In the genomic region with DNA sequence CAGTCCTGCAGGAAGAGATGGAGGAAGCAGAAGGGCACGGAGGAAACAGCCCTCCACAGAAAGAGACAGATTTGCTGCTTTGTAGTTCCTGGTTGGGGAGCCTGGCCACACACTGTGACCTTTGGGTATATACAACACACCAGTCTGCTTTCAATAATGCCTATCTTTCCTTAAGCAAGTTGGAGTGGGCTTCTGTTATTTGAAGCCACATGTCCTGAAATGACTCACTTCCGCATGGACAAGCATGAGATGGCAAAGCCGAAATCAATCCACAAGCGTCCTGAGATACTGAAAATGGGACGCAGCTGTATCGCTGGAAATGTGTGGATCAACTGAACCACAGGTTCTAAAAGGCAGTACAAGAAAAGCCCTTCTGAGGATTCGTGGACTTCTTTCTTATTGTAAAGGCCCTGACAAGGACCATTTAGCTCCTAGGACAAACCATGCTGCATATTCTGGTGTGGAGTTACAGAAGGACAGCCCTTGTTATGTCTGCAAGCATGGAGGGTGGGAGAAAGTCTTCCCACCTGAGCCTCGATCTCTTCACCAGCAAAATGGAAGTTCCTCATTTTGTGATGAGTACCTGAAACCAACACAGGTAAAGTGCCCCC, we compare ENCODE assay signal across 24 cellular contexts. TPM values are rescaled to one million over a fixed set of nuclear protein-coding genes. Genes with fewer than 3 reads are reported as not detected.
A peak's percentile ranks its signal among the peaks of the same experiment; 100 is the strongest.
DNase-seq lines count a peak whose midpoint lies in the region; ATAC-seq, FAIRE-seq and TF ChIP-seq lines count a peak whose summit lies in the region.
"Had no signal": no experiment of that assay in that cellular context is flagged by ENCODE, and none has a peak within 500 bp of the region (broad histone marks: within the 10 kb centered on the region; RNA-seq: fewer than 3 reads in every experiment).

No MANE protein-coding gene starts in this region.

- FAIRE-seq in K562 (lab: Jason Lieb, UNC), result no peak
- FAIRE-seq: GM12878, urothelium cell line had no signal

- POLR2A ChIA-PET in K562 (lab: Yijun Ruan, JAX), result interaction anchor here (0.6 to 1.2 kb wide), 3 partner anchors 19 to 79 kb away, joined by 3 read pairs; a partner anchor contains a TSS
- POLR2A ChIA-PET in OCI-LY7 (lab: Charles Lee), result no interaction called here

- no peaks in the 10 kb centered on the region for H3K36me3 ChIP-seq in K562 (ENCODE audit: control insufficient read depth, insufficient read depth, low read length)
- peaks cover 27% of the 10 kb centered on the region for H3K36me3 ChIP-seq in mesodermal cell (ENCODE audit: control insufficient read depth, insufficient read depth, low read length)
- peaks cover 0 to 11% of the 10 kb centered on the region in 2 donors for H3K36me3 ChIP-seq in vagina
- no peaks in the 10 kb centered on the region for H3K36me3 ChIP-seq in OCI-LY7 (ENCODE audit: insufficient read depth, low read length)
- H3K36me3 ChIP-seq: gastrocnemius medialis, neutrophil had no signal

- no peak for TF ChIP-seq CTCF in K562 (IDR thresholded peaks at IDR 0.05 in 2 of 3, conservative IDR thresholded peaks at IDR 0.05 in 1 of 3; ENCODE audit: insufficient read depth in 2 of 3, low read depth in 1 of 3, low read length in 3 of 3)
- TF ChIP-seq CTCF in vagina (IDR thresholded peaks at IDR 0.05), result no peak
- TF ChIP-seq CTCF in OCI-LY7 (conservative IDR thresholded peaks at IDR 0.05; ENCODE audit: low read length), result no peak

- intact Hi-C loops in Right ventricle myocardium superior (cut with DNase I) (no loop called here), right cardiac atrium (cut with DNase I) (no loop called here), K562 (cut with micrococcal nuclease) (no loop called here), vagina (cut with DNase I) (no loop called here), OCI-LY7 (cut with micrococcal nuclease; ENCODE audit: unreplicated experiment) (no loop called here)

- BruUV-seq in K562 (replicated peaks; lab: Mats Ljungman, UMichigan) (no TSS peak), OCI-LY7 (replicated peaks; lab: Mats Ljungman, UMichigan) (no TSS peak)

- H3K27me3 ChIP-seq in right cardiac atrium (ENCODE audit: control insufficient read depth, insufficient read depth), result no peaks in the 10 kb centered on the region
- H3K27me3 ChIP-seq in K562 (ENCODE audit: control insufficient read depth in 2 of 2, insufficient read depth in 2 of 2, low read length in 2 of 2), result peaks cover 17 to 52% of the 10 kb centered on the region in 2 experiments
- H3K27me3 ChIP-seq in vagina, result no peaks in the 10 kb centered on the region
- H3K27me3 ChIP-seq: gastrocnemius medialis, neutrophil had no signal

- no peak for TF ChIP-seq POLR2A in K562 (conservative IDR thresholded peaks at IDR 0.05)
- no peak for TF ChIP-seq POLR2A in vagina (IDR thresholded peaks at IDR 0.05)

- DNase-seq in Right ventricle myocardium superior (no peak), right cardiac atrium (no peak), K562 (ENCODE audit: extremely low read depth in 1 of 4, low spot score in 3 of 4) (no peak), vagina (ENCODE audit: extremely low spot score in 2 of 2) (no peak), NAMALWA (ENCODE audit: low spot score) (no peak), OCI-LY7 (ENCODE audit: low spot score) (no peak), kidney glomerular epithelial cell (lab: John Stamatoyannopoulos, UW) (no peak)
- DNase-seq: activated B cell treated with CpG ODN at 0.5 μM for 24 hours; activated naive CD4-positive, alpha-beta T cell treated with Interleukin-2 at 50 U/mL for 16 hours; activated T-cell treated with anti-CD3 and anti-CD28 coated beads, Interleukin-2, amount 50 U/mL, for 4 hours; anterior cingulate cortex; caudate nucleus; gastrocnemius medialis; GF-D8; mucosa of descending colon; NCI-H146; NCI-H748 treated with DMSO at 0.1 percent for 48 hours; SJCRH30 had no signal

- H3K9me3 ChIP-seq in right cardiac atrium (ENCODE audit: control insufficient read depth, low read length) (no peaks in the 10 kb centered on the region), K562 (replicated peaks; ENCODE audit: control insufficient read depth, insufficient read depth, low read depth, low read length) (no peaks in the 10 kb centered on the region), mesodermal cell (ENCODE audit: control insufficient read depth, low read length) (no peaks in the 10 kb centered on the region), vagina (no peaks in the 10 kb centered on the region), OCI-LY7 (ENCODE audit: low read length) (no peaks in the 10 kb centered on the region)
- H3K9me3 ChIP-seq: gastrocnemius medialis, mucosa of descending colon, neutrophil, SJCRH30 had no signal

- no peaks in the 10 kb centered on the region for H3K9me1 ChIP-seq in K562 (ENCODE audit: control insufficient read depth, insufficient read depth, low read length)

- H3K4me1 ChIP-seq in right cardiac atrium (ENCODE audit: control insufficient read depth, insufficient read depth, low read length) (no peaks in the 10 kb centered on the region), K562 (replicated peaks in 1 of 2; ENCODE audit: control insufficient read depth in 2 of 2, insufficient read depth in 2 of 2, low read length in 2 of 2) (peaks cover 0 to 10% of the 10 kb centered on the region in 2 experiments; a peak in 2 of 5 replicates), mesodermal cell (ENCODE audit: control insufficient read depth, insufficient read depth, low read length, poor library complexity, severe bottlenecking) (no peaks in the 10 kb centered on the region), vagina (peaks cover 13% of the 10 kb centered on the region), OCI-LY7 (ENCODE audit: insufficient read depth, low read length, poor library complexity, severe bottlenecking) (no peaks in the 10 kb centered on the region)
- H3K4me1 ChIP-seq: gastrocnemius medialis, SJCRH30 had no signal

- H2AFZ ChIP-seq in K562 (ENCODE audit: low read depth, low read length) (peak overlapping the region; percentile 46), OCI-LY7 (ENCODE audit: low read length) (no peak overlapping the region)
- H2AFZ ChIP-seq: GM23338 had no signal

- no peak overlapping the region for H3K27ac ChIP-seq in right cardiac atrium (ENCODE audit: low read length)
- H3K27ac ChIP-seq in K562 (ENCODE audit: extremely low read depth, low read depth, low read length), result no peak overlapping the region; the same call in 2 of the 3 replicates
- peak overlapping the region; percentile 23 for H3K27ac ChIP-seq in mesodermal cell (ENCODE audit: low read depth, low read length, severe bottlenecking)
- H3K27ac ChIP-seq in vagina, result peak overlapping the region; percentile 59
- no peak overlapping the region for H3K27ac ChIP-seq in OCI-LY7 (ENCODE audit: low read depth, low read length, poor library complexity, severe bottlenecking)
- H3K27ac ChIP-seq: C4-2B, gastrocnemius medialis, neutrophil, SJCRH30 had no signal

- H3K9me2 ChIP-seq in OCI-LY7 (ENCODE audit: insufficient read depth, low read length), result no peaks in the 10 kb centered on the region

- H4K20me1 ChIP-seq in K562 (replicated peaks; ENCODE audit: control insufficient read depth, insufficient read depth, low read length), result no peaks in the 10 kb centered on the region
- no peaks in the 10 kb centered on the region for H4K20me1 ChIP-seq in OCI-LY7 (ENCODE audit: insufficient read depth, low read length)

- no peak overlapping the region for H3K9ac ChIP-seq in K562 (ENCODE audit: insufficient read depth in 1 of 2, low read depth in 2 of 2, low read length in 2 of 2)

- CTCF ChIA-PET in K562 (lab: Yijun Ruan, JAX; ENCODE audit: low intra/inter-chr PET ratio), result no interaction called here
- CTCF ChIA-PET in OCI-LY7 (lab: Charles Lee; ENCODE audit: unreplicated experiment), result no interaction called here

- 85% methylated on average over 8 of the region's 8 CpGs for WGBS in right cardiac atrium
- 14% methylated on average over 8 of the region's 8 CpGs for WGBS in K562 (ENCODE audit: insufficient coverage, low coverage, missing lambda C conversion rate)
- WGBS in mesodermal cell (ENCODE audit: insufficient coverage in 2 of 2), 2 experiments, result 93 to 100% methylated on average over 6 to 8 of the region's 8 CpGs

- no peak for TF ChIP-seq RAD21 in K562 (CRISPR knock-in tag; conservative IDR thresholded peaks at IDR 0.05 in 1 of 2, IDR thresholded peaks at IDR 0.05 in 1 of 2)

- no peak overlapping the region for H3K4me3 ChIP-seq in right cardiac atrium (ENCODE audit: low read length)
- H3K4me3 ChIP-seq in K562, result no peak overlapping the region
- no peak overlapping the region for H3K4me3 ChIP-seq in mesodermal cell (ENCODE audit: extremely low read depth, insufficient read depth, low read length, poor library complexity, severe bottlenecking)
- H3K4me3 ChIP-seq in vagina, result no peak overlapping the region
- H3K4me3 ChIP-seq in OCI-LY7 (ENCODE audit: low read depth, low read length, poor library complexity, severe bottlenecking), result no peak overlapping the region
- H3K4me3 ChIP-seq: gastrocnemius medialis, GM12878, GM23338, mucosa of descending colon, SJCRH30 had no signal

- H3K79me2 ChIP-seq in K562 (ENCODE audit: control insufficient read depth, insufficient read depth, low read length) (no peaks in the 10 kb centered on the region), OCI-LY7 (ENCODE audit: insufficient read depth, low read depth, low read length) (no peaks in the 10 kb centered on the region)

- H3K4me2 ChIP-seq in K562 (ENCODE audit: insufficient read depth, low read length) (peak overlapping the region; percentile 1; the same call in 1 of the 2 replicates), OCI-LY7 (ENCODE audit: low read length) (no peak overlapping the region)
- H3K4me2 ChIP-seq: GM23338 had no signal

- ATAC-seq in Right ventricle myocardium superior (ENCODE audit: poor library complexity) (peak; percentile 29), right cardiac atrium (no peak), K562 (no peak)
- ATAC-seq: activated T-cell treated with anti-CD3 and anti-CD28 coated beads, Interleukin-2, amount 50 U/mL, for 4 hours; gastrocnemius medialis; GM12878; GM23338; mucosa of descending colon had no signal

- TF ChIP-seq EP300 in K562 (IDR thresholded peaks at IDR 0.05; ENCODE audit: low read length), result no peak

- in situ Hi-C loops in K562 (cut with MboI), result no loop called here

RNA-seq across cellular contexts. Expression of a gene that starts 22.7 kb away (rescaled TPM):
- total RNA-seq in Right ventricle myocardium superior (not detected), right cardiac atrium (1 to 10 TPM in 1 of 4 donors, under 1 TPM in 2, not detected in 1; 0.06 to 1.0 (median 0.09) TPM), K562 (2014; rRNA removed) (1.4 and 3.1 TPM in 2 replicates), K562 (2014; rRNA removed; fragmentation: Illumina TruSeq; extraction: Trizol) (1.5 and 1.8 TPM in 2 replicates), K562 (2015; rRNA removed; fragmentation: Illumina TruSeq; extraction: Trizol) (2.1 and 2.2 TPM in 2 replicates), K562 (2021) (1.3 and 1.6 TPM in 2 replicates), vagina (not detected), OCI-LY7 (2022) (not detected in 2 replicates)
- polyA plus RNA-seq in right cardiac atrium (0.25 TPM), K562 (2011; rRNA removed) (0.01 TPM in 1 of 2 replicates, not detected in the other), K562 (2014; fragmentation: Illumina TruSeq; extraction: Trizol) (1.4 and 2.1 TPM in 2 replicates), K562 (2014; fragmentation: Nextera tagmentation; extraction: Ambion mirVana) (under 1 TPM; 0.32 to 0.45 TPM), K562 (2014; rRNA removed) (1.7 and 1.9 TPM in 2 replicates)
- 0.12 and 0.19 TPM in 2 replicates for total RNA-seq in K562 (2011; cell fraction: chromatin; rRNA removed; ENCODE audit: low replicate concordance)
- not detected in 2 replicates for total RNA-seq in K562 (2011; cell fraction: nucleolus; rRNA removed)
- total RNA-seq in K562 (2011; cell fraction: nucleoplasm; rRNA removed), result 0.07 TPM in 1 of 2 replicates, not detected in the other
- 0.04 TPM in 1 of 2 replicates, not detected in the other for polyA plus RNA-seq in K562 (2011; cell fraction: cytosol; rRNA removed)
- polyA plus RNA-seq in K562 (2011; cell fraction: nucleus; rRNA removed), result 0.06 and 0.10 TPM in 2 replicates
- polyA plus RNA-seq in K562 (2012), result 1.8 and 5.7 TPM in 2 replicates
- polyA minus RNA-seq in K562 (2011; rRNA and poly(A)+ RNA removed), result not detected in 2 replicates
- not detected in 2 replicates for polyA minus RNA-seq in K562 (2011; cell fraction: cytosol; rRNA and poly(A)+ RNA removed)
- not detected in 2 replicates for polyA minus RNA-seq in K562 (2011; cell fraction: nucleus; rRNA and poly(A)+ RNA removed)
- 1.0 TPM for polyA plus RNA-seq in mesodermal cell (2013, experiment 1 of 2)
- 0.71 TPM for polyA plus RNA-seq in mesodermal cell (2013, experiment 2 of 2)
- total RNA-seq in OCI-LY7 (2014; rRNA removed; shearing (Covaris generic)), result not detected in 2 replicates
- total RNA-seq: activated B cell treated with CpG ODN at 0.5 μM for 24 hours, gastrocnemius medialis had no signal

Comparison
In these comparisons a context has a peak if more than half of its experiments do, and no peak if none do; other contexts are left out.
1. H3K27ac ChIP-seq: peak in mesodermal cell (single experiment) and vagina (single experiment); none in right cardiac atrium (single experiment), K562 (single experiment) and OCI-LY7 (single experiment).